Comparison of ENCODE assay signal across 1 cellular context in genomic region chr20:38446441-38447209, GRCh38.
A peak's percentile ranks its signal among the peaks of the same experiment; 100 is the strongest.
TF ChIP-seq lines count a peak whose summit lies in the region.

No MANE protein-coding gene starts in this region.

TF ChIP-seq in HepG2, 621 proteins besides CTCF, POLR2A, EP300 and RAD21 (continued from another document and continues in another):
- TF ChIP-seq IRX3 (CRISPR knock-in tag; IDR thresholded peaks at IDR 0.05; ENCODE audit: borderline replicate concordance, low read depth) (peak; percentile 75), TAF15 (IDR thresholded peaks at IDR 0.05; ENCODE audit: low read depth, low read length, poor library complexity, severe bottlenecking) (peak; percentile 98), FOXA1 (IDR thresholded peaks at IDR 0.05) (no peak), FOXA1 (CRISPR knock-in tag; IDR thresholded peaks at IDR 0.05) (peak; percentile 75), TFDP2 (CRISPR knock-in tag; IDR thresholded peaks at IDR 0.05) (peak; percentile 95), ZFP90 (CRISPR knock-in tag; IDR thresholded peaks at IDR 0.05; ENCODE audit: borderline replicate concordance) (peak; percentile 87; the same call in 1 of the 2 replicates), DMAP1 (CRISPR knock-in tag; IDR thresholded peaks at IDR 0.05) (peak; percentile 99), KAT2B (IDR thresholded peaks at IDR 0.05; ENCODE audit: borderline replicate concordance, low read depth, low read length) (no peak), ZNF616 (CRISPR knock-in tag; IDR thresholded peaks at IDR 0.05; ENCODE audit: low read depth) (peak; percentile 97), ZNF441 (CRISPR knock-in tag; IDR thresholded peaks at IDR 0.05; ENCODE audit: borderline replicate concordance) (peak; percentile 80), ARID3A (IDR thresholded peaks at IDR 0.05; ENCODE audit: low read depth, low read length) (peak; percentile 88), ZSCAN22 (CRISPR knock-in tag; IDR thresholded peaks at IDR 0.05) (peak; percentile 36), ZNF350 (CRISPR knock-in tag; IDR thresholded peaks at IDR 0.05; ENCODE audit: borderline replicate concordance, low read depth) (peak; percentile 100), ZNF121 (CRISPR knock-in tag; IDR thresholded peaks at IDR 0.05) (peak; percentile 72), ZBTB20 (CRISPR knock-in tag; IDR thresholded peaks at IDR 0.05; ENCODE audit: borderline replicate concordance, low read depth) (peak; percentile 91), ZNF354B (CRISPR knock-in tag; IDR thresholded peaks at IDR 0.05) (no peak), ZNF639 (CRISPR knock-in tag; conservative IDR thresholded peaks at IDR 0.05) (peak; percentile 98), RBAK (CRISPR knock-in tag; IDR thresholded peaks at IDR 0.05) (0 out of 2 replicates have a peak, but pooled peaks have one; percentile 34), ZFP37 (CRISPR knock-in tag; IDR thresholded peaks at IDR 0.05; ENCODE audit: borderline replicate concordance) (peak; percentile 94), FOXK2 (IDR thresholded peaks at IDR 0.05) (no peak), NAIF1 (CRISPR knock-in tag; IDR thresholded peaks at IDR 0.05; ENCODE audit: borderline replicate concordance) (peak; percentile 95), RAD51 (IDR thresholded peaks at IDR 0.05; ENCODE audit: borderline replicate concordance) (no peak), ZC3H4 (CRISPR knock-in tag; IDR thresholded peaks at IDR 0.05; ENCODE audit: borderline replicate concordance) (peak; percentile 88; the same call in 1 of the 2 replicates), SSRP1 (CRISPR knock-in tag; IDR thresholded peaks at IDR 0.05) (peak; percentile 91), NCOR1 (IDR thresholded peaks at IDR 0.05; ENCODE audit: borderline replicate concordance, low read length) (no peak), ZNF101 (CRISPR knock-in tag; IDR thresholded peaks at IDR 0.05; ENCODE audit: borderline replicate concordance, low read depth) (no peak; the same call in 1 of the 2 replicates), HOXA5 (CRISPR knock-in tag; IDR thresholded peaks at IDR 0.05) (peak; percentile 98), ADNP (CRISPR knock-in tag; IDR thresholded peaks at IDR 0.05) (peak; percentile 83)
- TF ChIP-seq, protein P1, sequence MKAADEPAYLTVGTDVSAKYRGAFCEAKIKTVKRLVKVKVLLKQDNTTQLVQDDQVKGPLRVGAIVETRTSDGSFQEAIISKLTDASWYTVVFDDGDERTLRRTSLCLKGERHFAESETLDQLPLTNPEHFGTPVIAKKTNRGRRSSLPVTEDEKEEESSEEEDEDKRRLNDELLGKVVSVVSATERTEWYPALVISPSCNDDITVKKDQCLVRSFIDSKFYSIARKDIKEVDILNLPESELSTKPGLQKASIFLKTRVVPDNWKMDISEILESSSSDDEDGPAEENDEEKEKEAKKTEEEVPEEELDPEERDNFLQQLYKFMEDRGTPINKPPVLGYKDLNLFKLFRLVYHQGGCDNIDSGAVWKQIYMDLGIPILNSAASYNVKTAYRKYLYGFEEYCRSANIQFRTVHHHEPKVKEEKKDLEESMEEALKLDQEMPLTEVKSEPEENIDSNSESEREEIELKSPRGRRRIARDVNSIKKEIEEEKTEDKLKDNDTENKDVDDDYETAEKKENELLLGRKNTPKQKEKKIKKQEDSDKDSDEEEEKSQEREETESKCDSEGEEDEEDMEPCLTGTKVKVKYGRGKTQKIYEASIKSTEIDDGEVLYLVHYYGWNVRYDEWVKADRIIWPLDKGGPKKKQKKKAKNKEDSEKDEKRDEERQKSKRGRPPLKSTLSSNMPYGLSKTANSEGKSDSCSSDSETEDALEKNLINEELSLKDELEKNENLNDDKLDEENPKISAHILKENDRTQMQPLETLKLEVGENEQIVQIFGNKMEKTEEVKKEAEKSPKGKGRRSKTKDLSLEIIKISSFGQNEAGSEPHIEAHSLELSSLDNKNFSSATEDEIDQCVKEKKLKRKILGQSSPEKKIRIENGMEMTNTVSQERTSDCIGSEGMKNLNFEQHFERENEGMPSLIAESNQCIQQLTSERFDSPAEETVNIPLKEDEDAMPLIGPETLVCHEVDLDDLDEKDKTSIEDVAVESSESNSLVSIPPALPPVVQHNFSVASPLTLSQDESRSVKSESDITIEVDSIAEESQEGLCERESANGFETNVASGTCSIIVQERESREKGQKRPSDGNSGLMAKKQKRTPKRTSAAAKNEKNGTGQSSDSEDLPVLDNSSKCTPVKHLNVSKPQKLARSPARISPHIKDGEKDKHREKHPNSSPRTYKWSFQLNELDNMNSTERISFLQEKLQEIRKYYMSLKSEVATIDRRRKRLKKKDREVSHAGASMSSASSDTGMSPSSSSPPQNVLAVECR (CRISPR knock-in tag; IDR thresholded peaks at IDR 0.05; ENCODE audit: borderline replicate concordance), result peak; percentile 99
- TF ChIP-seq, protein P2, sequence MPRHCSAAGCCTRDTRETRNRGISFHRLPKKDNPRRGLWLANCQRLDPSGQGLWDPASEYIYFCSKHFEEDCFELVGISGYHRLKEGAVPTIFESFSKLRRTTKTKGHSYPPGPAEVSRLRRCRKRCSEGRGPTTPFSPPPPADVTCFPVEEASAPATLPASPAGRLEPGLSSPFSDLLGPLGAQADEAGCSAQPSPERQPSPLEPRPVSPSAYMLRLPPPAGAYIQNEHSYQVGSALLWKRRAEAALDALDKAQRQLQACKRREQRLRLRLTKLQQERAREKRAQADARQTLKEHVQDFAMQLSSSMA (CRISPR knock-in tag; IDR thresholded peaks at IDR 0.05), result peak; percentile 97
- TF ChIP-seq, protein P3, sequence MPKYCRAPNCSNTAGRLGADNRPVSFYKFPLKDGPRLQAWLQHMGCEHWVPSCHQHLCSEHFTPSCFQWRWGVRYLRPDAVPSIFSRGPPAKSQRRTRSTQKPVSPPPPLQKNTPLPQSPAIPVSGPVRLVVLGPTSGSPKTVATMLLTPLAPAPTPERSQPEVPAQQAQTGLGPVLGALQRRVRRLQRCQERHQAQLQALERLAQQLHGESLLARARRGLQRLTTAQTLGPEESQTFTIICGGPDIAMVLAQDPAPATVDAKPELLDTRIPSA (CRISPR knock-in tag; IDR thresholded peaks at IDR 0.05; ENCODE audit: borderline replicate concordance), result peak; percentile 86
- TF ChIP-seq, protein P4, sequence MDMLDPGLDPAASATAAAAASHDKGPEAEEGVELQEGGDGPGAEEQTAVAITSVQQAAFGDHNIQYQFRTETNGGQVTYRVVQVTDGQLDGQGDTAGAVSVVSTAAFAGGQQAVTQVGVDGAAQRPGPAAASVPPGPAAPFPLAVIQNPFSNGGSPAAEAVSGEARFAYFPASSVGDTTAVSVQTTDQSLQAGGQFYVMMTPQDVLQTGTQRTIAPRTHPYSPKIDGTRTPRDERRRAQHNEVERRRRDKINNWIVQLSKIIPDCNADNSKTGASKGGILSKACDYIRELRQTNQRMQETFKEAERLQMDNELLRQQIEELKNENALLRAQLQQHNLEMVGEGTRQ (IDR thresholded peaks at IDR 0.05; ENCODE audit: low read depth, low read length), result no peak
- TF ChIP-seq, protein P4 (CRISPR knock-in tag; IDR thresholded peaks at IDR 0.05; ENCODE audit: borderline replicate concordance), result peak; percentile 64; the same call in 1 of the 2 replicates
- TF ChIP-seq, protein P5, sequence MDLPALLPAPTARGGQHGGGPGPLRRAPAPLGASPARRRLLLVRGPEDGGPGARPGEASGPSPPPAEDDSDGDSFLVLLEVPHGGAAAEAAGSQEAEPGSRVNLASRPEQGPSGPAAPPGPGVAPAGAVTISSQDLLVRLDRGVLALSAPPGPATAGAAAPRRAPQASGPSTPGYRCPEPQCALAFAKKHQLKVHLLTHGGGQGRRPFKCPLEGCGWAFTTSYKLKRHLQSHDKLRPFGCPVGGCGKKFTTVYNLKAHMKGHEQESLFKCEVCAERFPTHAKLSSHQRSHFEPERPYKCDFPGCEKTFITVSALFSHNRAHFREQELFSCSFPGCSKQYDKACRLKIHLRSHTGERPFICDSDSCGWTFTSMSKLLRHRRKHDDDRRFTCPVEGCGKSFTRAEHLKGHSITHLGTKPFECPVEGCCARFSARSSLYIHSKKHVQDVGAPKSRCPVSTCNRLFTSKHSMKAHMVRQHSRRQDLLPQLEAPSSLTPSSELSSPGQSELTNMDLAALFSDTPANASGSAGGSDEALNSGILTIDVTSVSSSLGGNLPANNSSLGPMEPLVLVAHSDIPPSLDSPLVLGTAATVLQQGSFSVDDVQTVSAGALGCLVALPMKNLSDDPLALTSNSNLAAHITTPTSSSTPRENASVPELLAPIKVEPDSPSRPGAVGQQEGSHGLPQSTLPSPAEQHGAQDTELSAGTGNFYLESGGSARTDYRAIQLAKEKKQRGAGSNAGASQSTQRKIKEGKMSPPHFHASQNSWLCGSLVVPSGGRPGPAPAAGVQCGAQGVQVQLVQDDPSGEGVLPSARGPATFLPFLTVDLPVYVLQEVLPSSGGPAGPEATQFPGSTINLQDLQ (CRISPR knock-in tag; IDR thresholded peaks at IDR 0.05), result peak; percentile 98
- TF ChIP-seq, protein P6, sequence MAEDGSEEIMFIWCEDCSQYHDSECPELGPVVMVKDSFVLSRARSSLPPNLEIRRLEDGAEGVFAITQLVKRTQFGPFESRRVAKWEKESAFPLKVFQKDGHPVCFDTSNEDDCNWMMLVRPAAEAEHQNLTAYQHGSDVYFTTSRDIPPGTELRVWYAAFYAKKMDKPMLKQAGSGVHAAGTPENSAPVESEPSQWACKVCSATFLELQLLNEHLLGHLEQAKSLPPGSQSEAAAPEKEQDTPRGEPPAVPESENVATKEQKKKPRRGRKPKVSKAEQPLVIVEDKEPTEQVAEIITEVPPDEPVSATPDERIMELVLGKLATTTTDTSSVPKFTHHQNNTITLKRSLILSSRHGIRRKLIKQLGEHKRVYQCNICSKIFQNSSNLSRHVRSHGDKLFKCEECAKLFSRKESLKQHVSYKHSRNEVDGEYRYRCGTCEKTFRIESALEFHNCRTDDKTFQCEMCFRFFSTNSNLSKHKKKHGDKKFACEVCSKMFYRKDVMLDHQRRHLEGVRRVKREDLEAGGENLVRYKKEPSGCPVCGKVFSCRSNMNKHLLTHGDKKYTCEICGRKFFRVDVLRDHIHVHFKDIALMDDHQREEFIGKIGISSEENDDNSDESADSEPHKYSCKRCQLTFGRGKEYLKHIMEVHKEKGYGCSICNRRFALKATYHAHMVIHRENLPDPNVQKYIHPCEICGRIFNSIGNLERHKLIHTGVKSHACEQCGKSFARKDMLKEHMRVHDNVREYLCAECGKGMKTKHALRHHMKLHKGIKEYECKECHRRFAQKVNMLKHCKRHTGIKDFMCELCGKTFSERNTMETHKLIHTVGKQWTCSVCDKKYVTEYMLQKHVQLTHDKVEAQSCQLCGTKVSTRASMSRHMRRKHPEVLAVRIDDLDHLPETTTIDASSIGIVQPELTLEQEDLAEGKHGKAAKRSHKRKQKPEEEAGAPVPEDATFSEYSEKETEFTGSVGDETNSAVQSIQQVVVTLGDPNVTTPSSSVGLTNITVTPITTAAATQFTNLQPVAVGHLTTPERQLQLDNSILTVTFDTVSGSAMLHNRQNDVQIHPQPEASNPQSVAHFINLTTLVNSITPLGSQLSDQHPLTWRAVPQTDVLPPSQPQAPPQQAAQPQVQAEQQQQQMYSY (CRISPR knock-in tag; IDR thresholded peaks at IDR 0.05), result peak; percentile 62; the same call in 1 of the 2 replicates
- TF ChIP-seq, protein P7, sequence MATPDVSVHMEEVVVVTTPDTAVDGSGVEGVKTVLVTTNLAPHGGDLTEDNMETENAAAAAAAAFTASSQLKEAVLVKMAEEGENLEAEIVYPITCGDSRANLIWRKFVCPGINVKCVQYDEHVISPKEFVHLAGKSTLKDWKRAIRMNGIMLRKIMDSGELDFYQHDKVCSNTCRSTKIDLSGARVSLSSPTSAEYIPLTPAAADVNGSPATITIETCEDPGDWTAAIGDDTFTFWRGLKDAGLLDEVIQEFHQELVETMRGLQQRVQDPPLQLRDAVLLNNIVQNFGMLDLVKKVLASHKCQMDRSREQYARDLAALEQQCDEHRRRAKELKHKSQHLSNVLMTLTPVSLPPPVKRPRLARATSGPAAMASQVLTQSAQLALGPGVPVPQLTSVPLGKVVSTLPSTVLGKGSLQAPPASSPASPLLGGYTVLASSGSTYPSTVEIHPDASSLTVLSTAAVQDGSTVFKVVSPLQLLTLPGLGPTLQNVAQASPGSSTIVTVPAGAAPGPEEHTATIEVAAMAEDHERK (CRISPR knock-in tag; IDR thresholded peaks at IDR 0.05; ENCODE audit: low read depth), result peak; percentile 86
- TF ChIP-seq, protein P8, sequence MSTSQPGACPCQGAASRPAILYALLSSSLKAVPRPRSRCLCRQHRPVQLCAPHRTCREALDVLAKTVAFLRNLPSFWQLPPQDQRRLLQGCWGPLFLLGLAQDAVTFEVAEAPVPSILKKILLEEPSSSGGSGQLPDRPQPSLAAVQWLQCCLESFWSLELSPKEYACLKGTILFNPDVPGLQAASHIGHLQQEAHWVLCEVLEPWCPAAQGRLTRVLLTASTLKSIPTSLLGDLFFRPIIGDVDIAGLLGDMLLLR (CRISPR knock-in tag; IDR thresholded peaks at IDR 0.05), result peak; percentile 87
